ENCODE assay signal across 18 cellular contexts in the genomic region with DNA sequence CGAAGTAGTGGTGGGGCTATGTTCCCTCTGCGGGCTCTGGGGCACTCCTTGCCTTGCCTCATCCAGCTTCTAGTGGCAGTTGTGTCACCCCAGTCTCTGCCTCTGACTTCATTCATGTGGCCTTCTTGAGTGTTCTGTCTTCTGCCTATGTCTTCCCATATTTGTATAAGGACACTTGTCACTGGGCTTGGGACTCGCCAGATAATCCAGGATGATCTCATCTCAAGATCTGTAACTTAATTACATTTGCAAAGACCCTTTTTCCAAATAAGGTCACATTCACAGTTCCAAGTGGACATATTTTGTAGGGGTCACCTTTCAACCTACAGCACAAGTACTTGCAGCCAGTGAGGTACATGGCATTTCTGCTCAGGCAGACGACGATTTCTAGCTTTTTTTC. TPM values are rescaled to one million over a fixed set of nuclear protein-coding genes. Genes with fewer than 3 reads are reported as not detected.
DNase-seq lines count a peak whose midpoint lies in the region; ATAC-seq and TF ChIP-seq lines count a peak whose summit lies in the region.
"Had no signal": no experiment of that assay in that cellular context is flagged by ENCODE, and none has a peak within 500 bp of the region (broad histone marks: within the 10 kb centered on the region; RNA-seq: fewer than 3 reads in every experiment).

No MANE protein-coding gene starts in this region.

- H3K27ac ChIP-seq in stomach (no peak overlapping the region), RWPE1 (no peak overlapping the region)
- H3K27ac ChIP-seq: 22Rv1 had no signal

- peaks cover 0 to 30% (median 10%) of the 10 kb centered on the region in 4 donors for H3K4me1 ChIP-seq in stomach

- POLR2A ChIA-PET in RWPE1 (lab: Yijun Ruan, JAX; ENCODE audit: low non-redundant PET): no interaction called here

- no peak for TF ChIP-seq CTCF in stomach (IDR thresholded peaks at IDR 0.05)
- TF ChIP-seq CTCF in RWPE1 (conservative IDR thresholded peaks at IDR 0.05; ENCODE audit: low read depth): no peak

- peaks cover 0 to 4% (median 0%) of the 10 kb centered on the region in 3 donors for H3K27me3 ChIP-seq in stomach

- 89 to 95% (median 90%) methylated on average over 5 of the region's 5 CpGs for WGBS in stomach, 5 donors

- CTCF ChIA-PET in RWPE1 (lab: Yijun Ruan, JAX): no interaction called here

- no peaks in the 10 kb centered on the region for H3K36me3 ChIP-seq in stomach

- H3K4me3 ChIP-seq in stomach: no peak overlapping the region

- H3K9me3 ChIP-seq in stomach: no peaks in the 10 kb centered on the region

- TF ChIP-seq POLR2A in stomach (IDR thresholded peaks at IDR 0.05): no peak

- intact Hi-C loops in stomach (cut with DNase I; ENCODE audit: low total_unique reads): no loop called here

- no peak for TF ChIP-seq EP300 in stomach (IDR thresholded peaks at IDR 0.05)

- DNase-seq in NCI-H82 (lab: John Stamatoyannopoulos, UW) (peak; percentile 57), NCI-H82 treated with DMSO at 0.1 percent for 48 hours (lab: John Stamatoyannopoulos, UW; ENCODE audit: unreplicated experiment) (no peak), SK-N-DZ (ENCODE audit: low spot score) (peak; percentile 79), left lobe of liver (ENCODE audit: low spot score) (peak; percentile 14), stomach (peak; percentile 7), RWPE1 (ENCODE audit: low spot score) (no peak)
- DNase-seq in central memory CD4-positive, alpha-beta T cell: no peak
- DNase-seq: CD8-positive, alpha-beta T cell; COR-L47; DND-41; GDM1; HCEC 1CT had no signal

- ATAC-seq in left lobe of liver (no peak), GM21717 (IDR thresholded peaks at IDR 0.05; ENCODE audit: unreplicated experiment) (no peak)
- ATAC-seq: CD8-positive, alpha-beta T cell had no signal

RNA-seq across cellular contexts. Expression of a gene that starts 30.3 kb away (rescaled TPM):
- polyA plus RNA-seq in SK-N-DZ (2014; cell fraction: cytosol; rRNA removed): not detected in 2 replicates
- not detected in 2 replicates for polyA plus RNA-seq in SK-N-DZ (2014; cell fraction: nucleus; rRNA removed)
- total RNA-seq in left lobe of liver (not detected), stomach (not detected)
- polyA plus RNA-seq in stomach: under 1 TPM in 1 of 3 donors, not detected in 2; 0.25 TPM
- total RNA-seq: A673; CD8-positive, alpha-beta T cell; H1 had no signal
- polyA plus RNA-seq: BJ, CD14-positive monocyte, H1 had no signal

RNA-seq across cellular contexts. Expression of a gene that starts 32.5 kb away (rescaled TPM):
- polyA plus RNA-seq in SK-N-DZ (2014; cell fraction: cytosol; rRNA removed): 0.22 TPM in 1 of 2 replicates, not detected in the other
- polyA plus RNA-seq in SK-N-DZ (2014; cell fraction: nucleus; rRNA removed): not detected in 2 replicates
- total RNA-seq in left lobe of liver: not detected
- total RNA-seq in stomach: not detected
- polyA plus RNA-seq in stomach: under 1 TPM in 1 of 3 donors, not detected in 2; 0.30 TPM
- total RNA-seq: A673; CD8-positive, alpha-beta T cell; H1 had no signal
- polyA plus RNA-seq: CD14-positive monocyte, H1 had no signal

Comparison
In these comparisons a context has a peak if more than half of its experiments do, and no peak if none do; other contexts are left out.
1. DNase-seq: peak in NCI-H82 (single experiment), SK-N-DZ (single experiment), left lobe of liver (single experiment) and stomach (single experiment); none in NCI-H82 treated with DMSO at 0.1 percent for 48 hours (single experiment), central memory CD4-positive, alpha-beta T cell (single experiment) and RWPE1 (single experiment).